ENCODE assay signal across 26 cellular contexts in genomic region chr12:16849473-16849872, GRCh38.
"Had no signal": no experiment of that assay in that cellular context is flagged by ENCODE, and none has a peak within 500 bp of the region (broad histone marks: within the 10 kb centered on the region; RNA-seq: fewer than 3 reads in every experiment).

No MANE protein-coding gene starts in this region.

- H3K9me3 ChIP-seq: esophagus muscularis mucosa, esophagus squamous epithelium, gastrocnemius medialis, gastroesophageal sphincter had no signal

- ATAC-seq: effector memory CD8-positive, alpha-beta T cell; esophagus mucosa; foreskin keratinocyte; gastrocnemius medialis; gastroesophageal sphincter; heart left ventricle; heart right ventricle had no signal

- H3K4me1 ChIP-seq: esophagus muscularis mucosa, esophagus squamous epithelium, foreskin keratinocyte, gastrocnemius medialis, gastroesophageal sphincter, heart left ventricle, heart right ventricle had no signal

- H3K9me3 Mint-ChIP-seq: dendritic cell treated with granulocyte-macrophage colony-stimulating factor and Interleukin-4, amounts not matched to agents 40 ng/mL and 50 ng/mL, for 4 days; effector memory CD8-positive, alpha-beta T cell had no signal

- H3K4me3 ChIP-seq: coronary artery, dorsolateral prefrontal cortex, esophagus muscularis mucosa, esophagus squamous epithelium, gastrocnemius medialis, gastroesophageal sphincter, heart left ventricle, heart right ventricle, hepatocyte had no signal

- H2AFZ ChIP-seq: hepatocyte had no signal

- DNase-seq: cortex of kidney; dermis blood vessel endothelial cell; dorsolateral prefrontal cortex; effector CD4-positive, alpha-beta T cell; effector CD8-positive, alpha-beta T cell; effector memory CD4-positive, alpha-beta T cell; effector memory CD8-positive, alpha-beta T cell; endodermal cell; erythroblast; esophagus squamous epithelium; foreskin fibroblast; foreskin keratinocyte; foreskin melanocyte; gastrocnemius medialis; glutamatergic neuron; head of caudate nucleus; heart left ventricle; heart right ventricle; hippocampal formation had no signal

- H3K4me2 ChIP-seq: hepatocyte had no signal

- H3K4me1 Mint-ChIP-seq: endodermal cell had no signal

- H3K27me3 Mint-ChIP-seq: dendritic cell treated with granulocyte-macrophage colony-stimulating factor and Interleukin-4, amounts not matched to agents 40 ng/mL and 50 ng/mL, for 4 days; effector memory CD8-positive, alpha-beta T cell had no signal

- H3K4me3 Mint-ChIP-seq: dendritic cell treated with granulocyte-macrophage colony-stimulating factor and Interleukin-4, amounts not matched to agents 40 ng/mL and 50 ng/mL, for 4 days; effector memory CD8-positive, alpha-beta T cell; endodermal cell had no signal

- H3K36me3 ChIP-seq: esophagus muscularis mucosa, esophagus squamous epithelium, gastrocnemius medialis, gastroesophageal sphincter, heart left ventricle, heart right ventricle had no signal

- H3K27ac ChIP-seq: coronary artery, dorsolateral prefrontal cortex, epithelial cell of prostate, esophagus muscularis mucosa, esophagus squamous epithelium, foreskin keratinocyte, gastrocnemius medialis, gastroesophageal sphincter, heart left ventricle, heart right ventricle, hepatocyte had no signal

- H3K79me2 ChIP-seq: hepatocyte had no signal

- H3K27me3 ChIP-seq: dorsolateral prefrontal cortex, esophagus muscularis mucosa, esophagus squamous epithelium, foreskin keratinocyte, gastrocnemius medialis, gastroesophageal sphincter, heart left ventricle, heart right ventricle, hepatocyte had no signal

- H3K27ac Mint-ChIP-seq: dendritic cell treated with granulocyte-macrophage colony-stimulating factor and Interleukin-4, amounts not matched to agents 40 ng/mL and 50 ng/mL, for 4 days; effector memory CD8-positive, alpha-beta T cell; endodermal cell had no signal
